1 cellular context compared by ENCODE assay signal in the genomic region with DNA sequence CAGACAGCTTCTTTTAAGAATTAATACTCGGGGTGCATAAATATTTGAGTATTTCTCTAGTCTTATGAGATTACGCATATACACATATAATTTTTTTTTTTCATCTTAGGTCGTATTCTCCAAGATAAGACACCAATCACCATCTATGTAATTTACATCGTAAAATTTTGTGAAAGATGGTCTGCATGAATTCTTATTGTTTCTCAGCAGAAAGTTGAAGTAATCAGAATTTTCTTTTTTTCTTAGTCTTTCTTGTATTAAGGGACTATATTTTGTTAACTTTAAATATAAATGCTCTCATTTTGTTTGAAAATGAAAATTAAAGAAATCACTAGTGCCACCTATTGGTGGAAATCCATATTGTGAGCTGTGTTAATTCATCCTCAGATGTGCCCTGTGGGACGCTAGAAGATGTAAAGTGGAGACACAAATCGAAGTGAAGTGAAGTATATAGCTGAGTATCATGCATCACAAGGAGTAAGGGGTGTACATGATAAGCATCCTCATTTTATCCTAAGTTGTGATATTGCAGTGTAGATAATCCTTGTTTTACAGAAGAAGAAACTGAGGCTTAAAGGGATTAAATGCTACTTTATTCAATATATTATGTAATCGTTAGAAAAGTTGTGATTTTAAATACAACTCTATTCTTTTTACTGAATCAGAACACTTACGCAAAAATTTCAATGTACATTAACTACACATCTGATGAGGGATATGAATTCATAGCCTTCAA.
TF ChIP-seq lines count a peak whose summit lies in the region.

No MANE protein-coding gene starts in this region.

TF ChIP-seq in GM23338, 12 proteins besides CTCF, POLR2A, EP300 and RAD21 (continued from another document):
- TF ChIP-seq, protein P1, sequence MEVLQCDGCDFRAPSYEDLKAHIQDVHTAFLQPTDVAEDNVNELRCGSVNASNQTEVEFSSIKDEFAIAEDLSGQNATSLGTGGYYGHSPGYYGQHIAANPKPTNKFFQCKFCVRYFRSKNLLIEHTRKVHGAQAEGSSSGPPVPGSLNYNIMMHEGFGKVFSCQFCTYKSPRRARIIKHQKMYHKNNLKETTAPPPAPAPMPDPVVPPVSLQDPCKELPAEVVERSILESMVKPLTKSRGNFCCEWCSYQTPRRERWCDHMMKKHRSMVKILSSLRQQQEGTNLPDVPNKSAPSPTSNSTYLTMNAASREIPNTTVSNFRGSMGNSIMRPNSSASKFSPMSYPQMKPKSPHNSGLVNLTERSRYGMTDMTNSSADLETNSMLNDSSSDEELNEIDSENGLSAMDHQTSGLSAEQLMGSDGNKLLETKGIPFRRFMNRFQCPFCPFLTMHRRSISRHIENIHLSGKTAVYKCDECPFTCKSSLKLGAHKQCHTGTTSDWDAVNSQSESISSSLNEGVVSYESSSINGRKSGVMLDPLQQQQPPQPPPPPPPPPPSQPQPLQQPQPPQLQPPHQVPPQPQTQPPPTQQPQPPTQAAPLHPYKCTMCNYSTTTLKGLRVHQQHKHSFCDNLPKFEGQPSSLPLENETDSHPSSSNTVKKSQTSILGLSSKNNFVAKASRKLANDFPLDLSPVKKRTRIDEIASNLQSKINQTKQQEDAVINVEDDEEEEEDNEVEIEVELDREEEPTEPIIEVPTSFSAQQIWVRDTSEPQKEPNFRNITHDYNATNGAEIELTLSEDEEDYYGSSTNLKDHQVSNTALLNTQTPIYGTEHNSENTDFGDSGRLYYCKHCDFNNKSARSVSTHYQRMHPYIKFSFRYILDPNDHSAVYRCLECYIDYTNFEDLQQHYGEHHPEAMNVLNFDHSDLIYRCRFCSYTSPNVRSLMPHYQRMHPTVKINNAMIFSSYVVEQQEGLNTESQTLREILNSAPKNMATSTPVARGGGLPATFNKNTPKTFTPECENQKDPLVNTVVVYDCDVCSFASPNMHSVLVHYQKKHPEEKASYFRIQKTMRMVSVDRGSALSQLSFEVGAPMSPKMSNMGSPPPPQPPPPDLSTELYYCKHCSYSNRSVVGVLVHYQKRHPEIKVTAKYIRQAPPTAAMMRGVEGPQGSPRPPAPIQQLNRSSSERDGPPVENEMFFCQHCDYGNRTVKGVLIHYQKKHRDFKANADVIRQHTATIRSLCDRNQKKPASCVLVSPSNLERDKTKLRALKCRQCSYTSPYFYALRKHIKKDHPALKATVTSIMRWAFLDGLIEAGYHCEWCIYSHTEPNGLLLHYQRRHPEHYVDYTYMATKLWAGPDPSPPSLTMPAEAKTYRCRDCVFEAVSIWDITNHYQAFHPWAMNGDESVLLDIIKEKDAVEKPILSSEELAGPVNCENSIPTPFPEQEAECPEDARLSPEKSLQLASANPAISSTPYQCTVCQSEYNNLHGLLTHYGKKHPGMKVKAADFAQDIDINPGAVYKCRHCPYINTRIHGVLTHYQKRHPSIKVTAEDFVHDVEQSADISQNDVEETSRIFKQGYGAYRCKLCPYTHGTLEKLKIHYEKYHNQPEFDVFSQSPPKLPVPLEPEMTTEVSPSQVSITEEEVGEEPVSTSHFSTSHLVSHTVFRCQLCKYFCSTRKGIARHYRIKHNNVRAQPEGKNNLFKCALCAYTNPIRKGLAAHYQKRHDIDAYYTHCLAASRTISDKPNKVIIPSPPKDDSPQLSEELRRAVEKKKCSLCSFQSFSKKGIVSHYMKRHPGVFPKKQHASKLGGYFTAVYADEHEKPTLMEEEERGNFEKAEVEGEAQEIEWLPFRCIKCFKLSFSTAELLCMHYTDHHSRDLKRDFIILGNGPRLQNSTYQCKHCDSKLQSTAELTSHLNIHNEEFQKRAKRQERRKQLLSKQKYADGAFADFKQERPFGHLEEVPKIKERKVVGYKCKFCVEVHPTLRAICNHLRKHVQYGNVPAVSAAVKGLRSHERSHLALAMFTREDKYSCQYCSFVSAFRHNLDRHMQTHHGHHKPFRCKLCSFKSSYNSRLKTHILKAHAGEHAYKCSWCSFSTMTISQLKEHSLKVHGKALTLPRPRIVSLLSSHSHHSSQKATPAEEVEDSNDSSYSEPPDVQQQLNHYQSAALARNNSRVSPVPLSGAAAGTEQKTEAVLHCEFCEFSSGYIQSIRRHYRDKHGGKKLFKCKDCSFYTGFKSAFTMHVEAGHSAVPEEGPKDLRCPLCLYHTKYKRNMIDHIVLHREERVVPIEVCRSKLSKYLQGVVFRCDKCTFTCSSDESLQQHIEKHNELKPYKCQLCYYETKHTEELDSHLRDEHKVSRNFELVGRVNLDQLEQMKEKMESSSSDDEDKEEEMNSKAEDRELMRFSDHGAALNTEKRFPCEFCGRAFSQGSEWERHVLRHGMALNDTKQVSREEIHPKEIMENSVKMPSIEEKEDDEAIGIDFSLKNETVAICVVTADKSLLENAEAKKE (CRISPR knock-in tag; IDR thresholded peaks at IDR 0.05): no peak
- TF ChIP-seq ZNF331 (CRISPR knock-in tag; IDR thresholded peaks at IDR 0.05; ENCODE audit: low read depth) (no peak), CREB1 (CRISPR knock-in tag; IDR thresholded peaks at IDR 0.05; ENCODE audit: low read depth) (no peak), ZNF114 (CRISPR knock-in tag; IDR thresholded peaks at IDR 0.05) (no peak), POLR2AphosphoS5 (IDR thresholded peaks at IDR 0.05; ENCODE audit: low read depth) (no peak), JUNB (IDR thresholded peaks at IDR 0.05; ENCODE audit: unreplicated experiment) (no peak), EZH2phosphoT487 (IDR thresholded peaks at IDR 0.05; ENCODE audit: unreplicated experiment) (no peak), EZH2 (IDR thresholded peaks at IDR 0.05; ENCODE audit: low read depth, unreplicated experiment) (no peak), STAT1 (IDR thresholded peaks at IDR 0.05; ENCODE audit: unreplicated experiment) (no peak)
- TF ChIP-seq, protein P2, sequence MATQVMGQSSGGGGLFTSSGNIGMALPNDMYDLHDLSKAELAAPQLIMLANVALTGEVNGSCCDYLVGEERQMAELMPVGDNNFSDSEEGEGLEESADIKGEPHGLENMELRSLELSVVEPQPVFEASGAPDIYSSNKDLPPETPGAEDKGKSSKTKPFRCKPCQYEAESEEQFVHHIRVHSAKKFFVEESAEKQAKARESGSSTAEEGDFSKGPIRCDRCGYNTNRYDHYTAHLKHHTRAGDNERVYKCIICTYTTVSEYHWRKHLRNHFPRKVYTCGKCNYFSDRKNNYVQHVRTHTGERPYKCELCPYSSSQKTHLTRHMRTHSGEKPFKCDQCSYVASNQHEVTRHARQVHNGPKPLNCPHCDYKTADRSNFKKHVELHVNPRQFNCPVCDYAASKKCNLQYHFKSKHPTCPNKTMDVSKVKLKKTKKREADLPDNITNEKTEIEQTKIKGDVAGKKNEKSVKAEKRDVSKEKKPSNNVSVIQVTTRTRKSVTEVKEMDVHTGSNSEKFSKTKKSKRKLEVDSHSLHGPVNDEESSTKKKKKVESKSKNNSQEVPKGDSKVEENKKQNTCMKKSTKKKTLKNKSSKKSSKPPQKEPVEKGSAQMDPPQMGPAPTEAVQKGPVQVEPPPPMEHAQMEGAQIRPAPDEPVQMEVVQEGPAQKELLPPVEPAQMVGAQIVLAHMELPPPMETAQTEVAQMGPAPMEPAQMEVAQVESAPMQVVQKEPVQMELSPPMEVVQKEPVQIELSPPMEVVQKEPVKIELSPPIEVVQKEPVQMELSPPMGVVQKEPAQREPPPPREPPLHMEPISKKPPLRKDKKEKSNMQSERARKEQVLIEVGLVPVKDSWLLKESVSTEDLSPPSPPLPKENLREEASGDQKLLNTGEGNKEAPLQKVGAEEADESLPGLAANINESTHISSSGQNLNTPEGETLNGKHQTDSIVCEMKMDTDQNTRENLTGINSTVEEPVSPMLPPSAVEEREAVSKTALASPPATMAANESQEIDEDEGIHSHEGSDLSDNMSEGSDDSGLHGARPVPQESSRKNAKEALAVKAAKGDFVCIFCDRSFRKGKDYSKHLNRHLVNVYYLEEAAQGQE (IDR thresholded peaks at IDR 0.05; ENCODE audit: unreplicated experiment): no peak
- TF ChIP-seq, protein P3, sequence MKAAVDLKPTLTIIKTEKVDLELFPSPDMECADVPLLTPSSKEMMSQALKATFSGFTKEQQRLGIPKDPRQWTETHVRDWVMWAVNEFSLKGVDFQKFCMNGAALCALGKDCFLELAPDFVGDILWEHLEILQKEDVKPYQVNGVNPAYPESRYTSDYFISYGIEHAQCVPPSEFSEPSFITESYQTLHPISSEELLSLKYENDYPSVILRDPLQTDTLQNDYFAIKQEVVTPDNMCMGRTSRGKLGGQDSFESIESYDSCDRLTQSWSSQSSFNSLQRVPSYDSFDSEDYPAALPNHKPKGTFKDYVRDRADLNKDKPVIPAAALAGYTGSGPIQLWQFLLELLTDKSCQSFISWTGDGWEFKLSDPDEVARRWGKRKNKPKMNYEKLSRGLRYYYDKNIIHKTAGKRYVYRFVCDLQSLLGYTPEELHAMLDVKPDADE (IDR thresholded peaks at IDR 0.05): no peak
